ENCODE assay signal across 1 cellular context in genomic region chr6:105990151-105990550, GRCh38.
TF ChIP-seq lines count a peak whose summit lies in the region.

No MANE protein-coding gene starts in this region.

TF ChIP-seq in K562, 482 proteins besides CTCF, POLR2A, EP300 and RAD21 (continued from another document and continues in another):
- TF ChIP-seq ZHX1 (conservative IDR thresholded peaks at IDR 0.05; ENCODE audit: low read length) (no peak), RBBP5 (IDR thresholded peaks at IDR 0.05; ENCODE audit: borderline replicate concordance, insufficient read depth, low read length, poor library complexity, severe bottlenecking) (no peak), WHSC1 (IDR thresholded peaks at IDR 0.05; ENCODE audit: low read length) (no peak), CREB3L1 (IDR thresholded peaks at IDR 0.05; ENCODE audit: borderline replicate concordance, low read depth) (no peak), IFI16 (CRISPR knock-in tag; IDR thresholded peaks at IDR 0.05) (no peak), MAZ (CRISPR knock-in tag; conservative IDR thresholded peaks at IDR 0.05 in 1 of 2, IDR thresholded peaks at IDR 0.05 in 1 of 2) (no peak), ZNF76 (CRISPR knock-in tag; IDR thresholded peaks at IDR 0.05; ENCODE audit: borderline replicate concordance) (no peak), SOX6 (IDR thresholded peaks at IDR 0.05) (peak; percentile 60; the same call in 1 of the 2 replicates), FOXA3 (CRISPR knock-in tag; conservative IDR thresholded peaks at IDR 0.05 in 1 of 2, IDR thresholded peaks at IDR 0.05 in 1 of 2) (no peak), ARID1B (IDR thresholded peaks at IDR 0.05) (peak; percentile 58), SP2 (IDR thresholded peaks at IDR 0.05; ENCODE audit: extremely low read depth, low read depth, low read length, poor library complexity, severe bottlenecking) (no peak), ZNF75A (CRISPR knock-in tag; IDR thresholded peaks at IDR 0.05) (no peak), ZNF316 (IDR thresholded peaks at IDR 0.05) (no peak), ZBTB1 (CRISPR knock-in tag; IDR thresholded peaks at IDR 0.05; ENCODE audit: borderline replicate concordance, low read depth) (no peak), MTF1 (CRISPR knock-in tag; IDR thresholded peaks at IDR 0.05; ENCODE audit: borderline replicate concordance) (no peak), ZNF24 (IDR thresholded peaks at IDR 0.05) (peak; percentile 69), FOXK1 (CRISPR knock-in tag; IDR thresholded peaks at IDR 0.05; ENCODE audit: borderline replicate concordance) (no peak), CBFA2T2 (conservative IDR thresholded peaks at IDR 0.05) (no peak), ESRRA (IDR thresholded peaks at IDR 0.05; ENCODE audit: borderline replicate concordance, low read depth) (no peak), HOMEZ (CRISPR knock-in tag; IDR thresholded peaks at IDR 0.05) (no peak), ATF6 (CRISPR knock-in tag; IDR thresholded peaks at IDR 0.05) (no peak), LCOR (CRISPR knock-in tag; IDR thresholded peaks at IDR 0.05) (no peak), PTBP1 (IDR thresholded peaks at IDR 0.05; ENCODE audit: low read depth, low read length) (no peak), NFE2L1 (tag; IDR thresholded peaks at IDR 0.05; ENCODE audit: borderline replicate concordance, low read depth) (no peak), ZNF644 (tag; IDR thresholded peaks at IDR 0.05; ENCODE audit: low read depth) (no peak)
- TF ChIP-seq, protein P1, sequence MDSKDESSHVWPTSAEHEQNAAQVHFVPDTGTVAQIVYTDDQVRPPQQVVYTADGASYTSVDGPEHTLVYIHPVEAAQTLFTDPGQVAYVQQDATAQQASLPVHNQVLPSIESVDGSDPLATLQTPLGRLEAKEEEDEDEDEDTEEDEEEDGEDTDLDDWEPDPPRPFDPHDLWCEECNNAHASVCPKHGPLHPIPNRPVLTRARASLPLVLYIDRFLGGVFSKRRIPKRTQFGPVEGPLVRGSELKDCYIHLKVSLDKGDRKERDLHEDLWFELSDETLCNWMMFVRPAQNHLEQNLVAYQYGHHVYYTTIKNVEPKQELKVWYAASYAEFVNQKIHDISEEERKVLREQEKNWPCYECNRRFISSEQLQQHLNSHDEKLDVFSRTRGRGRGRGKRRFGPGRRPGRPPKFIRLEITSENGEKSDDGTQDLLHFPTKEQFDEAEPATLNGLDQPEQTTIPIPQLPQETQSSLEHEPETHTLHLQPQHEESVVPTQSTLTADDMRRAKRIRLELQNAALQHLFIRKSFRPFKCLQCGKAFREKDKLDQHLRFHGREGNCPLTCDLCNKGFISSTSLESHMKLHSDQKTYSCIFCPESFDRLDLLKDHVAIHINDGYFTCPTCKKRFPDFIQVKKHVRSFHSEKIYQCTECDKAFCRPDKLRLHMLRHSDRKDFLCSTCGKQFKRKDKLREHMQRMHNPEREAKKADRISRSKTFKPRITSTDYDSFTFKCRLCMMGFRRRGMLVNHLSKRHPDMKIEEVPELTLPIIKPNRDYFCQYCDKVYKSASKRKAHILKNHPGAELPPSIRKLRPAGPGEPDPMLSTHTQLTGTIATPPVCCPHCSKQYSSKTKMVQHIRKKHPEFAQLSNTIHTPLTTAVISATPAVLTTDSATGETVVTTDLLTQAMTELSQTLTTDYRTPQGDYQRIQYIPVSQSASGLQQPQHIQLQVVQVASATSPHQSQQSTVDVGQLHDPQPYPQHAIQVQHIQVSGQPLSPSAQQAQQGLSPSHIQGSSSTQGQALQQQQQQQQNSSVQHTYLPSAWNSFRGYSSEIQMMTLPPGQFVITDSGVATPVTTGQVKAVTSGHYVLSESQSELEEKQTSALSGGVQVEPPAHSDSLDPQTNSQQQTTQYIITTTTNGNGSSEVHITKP (IDR thresholded peaks at IDR 0.05; ENCODE audit: partially characterized antibody) = no peak
- TF ChIP-seq, protein P2, sequence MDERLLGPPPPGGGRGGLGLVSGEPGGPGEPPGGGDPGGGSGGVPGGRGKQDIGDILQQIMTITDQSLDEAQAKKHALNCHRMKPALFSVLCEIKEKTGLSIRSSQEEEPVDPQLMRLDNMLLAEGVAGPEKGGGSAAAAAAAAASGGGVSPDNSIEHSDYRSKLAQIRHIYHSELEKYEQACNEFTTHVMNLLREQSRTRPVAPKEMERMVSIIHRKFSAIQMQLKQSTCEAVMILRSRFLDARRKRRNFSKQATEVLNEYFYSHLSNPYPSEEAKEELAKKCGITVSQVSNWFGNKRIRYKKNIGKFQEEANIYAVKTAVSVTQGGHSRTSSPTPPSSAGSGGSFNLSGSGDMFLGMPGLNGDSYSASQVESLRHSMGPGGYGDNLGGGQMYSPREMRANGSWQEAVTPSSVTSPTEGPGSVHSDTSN (CRISPR knock-in tag; IDR thresholded peaks at IDR 0.05; ENCODE audit: low read depth) = no peak
- TF ChIP-seq, protein P2 (tag; conservative IDR thresholded peaks at IDR 0.05; ENCODE audit: low read depth) = peak; percentile 71
- TF ChIP-seq, protein P3, sequence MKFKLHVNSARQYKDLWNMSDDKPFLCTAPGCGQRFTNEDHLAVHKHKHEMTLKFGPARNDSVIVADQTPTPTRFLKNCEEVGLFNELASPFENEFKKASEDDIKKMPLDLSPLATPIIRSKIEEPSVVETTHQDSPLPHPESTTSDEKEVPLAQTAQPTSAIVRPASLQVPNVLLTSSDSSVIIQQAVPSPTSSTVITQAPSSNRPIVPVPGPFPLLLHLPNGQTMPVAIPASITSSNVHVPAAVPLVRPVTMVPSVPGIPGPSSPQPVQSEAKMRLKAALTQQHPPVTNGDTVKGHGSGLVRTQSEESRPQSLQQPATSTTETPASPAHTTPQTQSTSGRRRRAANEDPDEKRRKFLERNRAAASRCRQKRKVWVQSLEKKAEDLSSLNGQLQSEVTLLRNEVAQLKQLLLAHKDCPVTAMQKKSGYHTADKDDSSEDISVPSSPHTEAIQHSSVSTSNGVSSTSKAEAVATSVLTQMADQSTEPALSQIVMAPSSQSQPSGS (CRISPR knock-in tag; IDR thresholded peaks at IDR 0.05) = no peak
- TF ChIP-seq, protein P4, sequence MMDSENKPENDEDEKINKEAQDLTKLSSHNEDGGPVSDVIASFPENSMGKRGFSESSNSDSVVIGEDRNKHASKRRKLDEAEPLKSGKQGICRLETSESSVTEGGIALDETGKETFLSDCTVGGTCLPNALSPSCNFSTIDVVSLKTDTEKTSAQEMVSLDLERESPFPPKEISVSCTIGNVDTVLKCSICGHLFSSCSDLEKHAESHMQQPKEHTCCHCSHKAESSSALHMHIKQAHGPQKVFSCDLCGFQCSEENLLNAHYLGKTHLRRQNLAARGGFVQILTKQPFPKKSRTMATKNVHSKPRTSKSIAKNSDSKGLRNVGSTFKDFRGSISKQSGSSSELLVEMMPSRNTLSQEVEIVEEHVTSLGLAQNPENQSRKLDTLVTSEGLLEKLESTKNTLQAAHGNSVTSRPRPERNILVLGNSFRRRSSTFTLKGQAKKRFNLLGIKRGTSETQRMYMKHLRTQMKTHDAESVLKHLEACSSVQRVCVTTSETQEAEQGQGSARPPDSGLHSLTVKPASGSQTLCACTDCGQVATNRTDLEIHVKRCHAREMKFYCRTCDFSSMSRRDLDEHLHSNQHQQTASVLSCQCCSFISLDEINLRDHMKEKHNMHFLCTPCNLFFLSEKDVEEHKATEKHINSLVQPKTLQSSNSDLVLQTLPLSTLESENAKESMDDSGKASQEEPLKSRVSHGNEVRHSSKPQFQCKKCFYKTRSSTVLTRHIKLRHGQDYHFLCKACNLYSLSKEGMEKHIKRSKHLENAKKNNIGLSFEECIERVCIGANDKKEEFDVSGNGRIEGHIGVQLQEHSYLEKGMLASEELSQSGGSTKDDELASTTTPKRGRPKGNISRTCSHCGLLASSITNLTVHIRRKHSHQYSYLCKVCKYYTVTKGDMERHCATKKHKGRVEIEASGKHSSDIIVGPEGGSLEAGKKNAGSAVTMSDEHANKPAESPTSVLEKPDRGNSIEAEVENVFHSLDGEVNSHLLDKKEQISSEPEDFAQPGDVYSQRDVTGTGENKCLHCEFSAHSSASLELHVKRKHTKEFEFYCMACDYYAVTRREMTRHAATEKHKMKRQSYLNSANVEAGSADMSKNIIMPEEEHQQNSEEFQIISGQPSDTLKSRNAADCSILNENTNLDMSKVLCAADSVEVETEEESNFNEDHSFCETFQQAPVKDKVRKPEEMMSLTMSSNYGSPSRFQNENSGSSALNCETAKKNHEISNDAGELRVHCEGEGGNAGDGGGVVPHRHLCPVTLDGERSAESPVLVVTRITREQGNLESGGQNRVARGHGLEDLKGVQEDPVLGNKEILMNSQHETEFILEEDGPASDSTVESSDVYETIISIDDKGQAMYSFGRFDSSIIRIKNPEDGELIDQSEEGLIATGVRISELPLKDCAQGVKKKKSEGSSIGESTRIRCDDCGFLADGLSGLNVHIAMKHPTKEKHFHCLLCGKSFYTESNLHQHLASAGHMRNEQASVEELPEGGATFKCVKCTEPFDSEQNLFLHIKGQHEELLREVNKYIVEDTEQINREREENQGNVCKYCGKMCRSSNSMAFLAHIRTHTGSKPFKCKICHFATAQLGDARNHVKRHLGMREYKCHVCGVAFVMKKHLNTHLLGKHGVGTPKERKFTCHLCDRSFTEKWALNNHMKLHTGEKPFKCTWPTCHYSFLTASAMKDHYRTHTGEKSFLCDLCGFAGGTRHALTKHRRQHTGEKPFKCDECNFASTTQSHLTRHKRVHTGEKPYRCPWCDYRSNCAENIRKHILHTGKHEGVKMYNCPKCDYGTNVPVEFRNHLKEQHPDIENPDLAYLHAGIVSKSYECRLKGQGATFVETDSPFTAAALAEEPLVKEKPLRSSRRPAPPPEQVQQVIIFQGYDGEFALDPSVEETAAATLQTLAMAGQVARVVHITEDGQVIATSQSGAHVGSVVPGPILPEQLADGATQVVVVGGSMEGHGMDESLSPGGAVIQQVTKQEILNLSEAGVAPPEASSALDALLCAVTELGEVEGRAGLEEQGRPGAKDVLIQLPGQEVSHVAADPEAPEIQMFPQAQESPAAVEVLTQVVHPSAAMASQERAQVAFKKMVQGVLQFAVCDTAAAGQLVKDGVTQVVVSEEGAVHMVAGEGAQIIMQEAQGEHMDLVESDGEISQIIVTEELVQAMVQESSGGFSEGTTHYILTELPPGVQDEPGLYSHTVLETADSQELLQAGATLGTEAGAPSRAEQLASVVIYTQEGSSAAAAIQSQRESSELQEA (IDR thresholded peaks at IDR 0.05; ENCODE audit: low read depth) = no peak
